Comparison of ENCODE assay signal across 20 cellular contexts in genomic region chr12:124805876-124806668, GRCh38. TPM values are rescaled to one million over a fixed set of nuclear protein-coding genes. Genes with fewer than 3 reads are reported as not detected.
DNase-seq lines count a peak whose midpoint lies in the region; ATAC-seq, FAIRE-seq and TF ChIP-seq lines count a peak whose summit lies in the region.
"Had no signal": no experiment of that assay in that cellular context is flagged by ENCODE, and none has a peak within 500 bp of the region (broad histone marks: within the 10 kb centered on the region; RNA-seq: fewer than 3 reads in every experiment).

No MANE protein-coding gene starts in this region.

- CTCF ChIA-PET in H1 (lab: Charles Lee; ENCODE audit: partially characterized antibody): interaction anchor here (1.0 to 1.2 kb wide), 3 partner anchors 19 to 34 kb away, joined by 3 to 4 read pairs (median 3); no protein-coding TSS in a partner anchor

- ATAC-seq in GM19467 (IDR thresholded peaks at IDR 0.05; ENCODE audit: unreplicated experiment): no peak
- ATAC-seq: GM12878 had no signal

- no peak overlapping the region for H2BK12ac ChIP-seq in H9 (ENCODE audit: insufficient read length, low read depth, low read length)
- no peak overlapping the region for H2BK12ac ChIP-seq in H1 (ENCODE audit: low read depth, low read length)
- no peak overlapping the region for H2BK12ac ChIP-seq in neuronal stem cell (ENCODE audit: low read length)

- H3K4ac ChIP-seq in H9 (ENCODE audit: low read depth, low read length) (no peak overlapping the region), H1 (replicated peaks; ENCODE audit: insufficient read length, low read depth, low read length) (no peak overlapping the region), neuronal stem cell (ENCODE audit: low read length) (no peak overlapping the region)

- no peak for TF ChIP-seq RAD21 in H1 (IDR thresholded peaks at IDR 0.05 in 1 of 2, conservative IDR thresholded peaks at IDR 0.05 in 1 of 2; ENCODE audit: low read depth in 2 of 2, low read length in 2 of 2)

- no peak overlapping the region for H2AK5ac ChIP-seq in H9 (ENCODE audit: insufficient read length, low read length)
- no peak overlapping the region for H2AK5ac ChIP-seq in H1 (ENCODE audit: low read depth, low read length)
- H2AK5ac ChIP-seq in neuronal stem cell (ENCODE audit: low read depth, low read length): no peak overlapping the region

- H3K9me3 ChIP-seq in H9 (ENCODE audit: control insufficient read depth, low read depth, low read length) (no peaks in the 10 kb centered on the region), adrenal gland (replicated peaks in 1 of 3) (no peaks in the 10 kb centered on the region), H1 (ENCODE audit: insufficient read depth in 2 of 2, low read depth in 1 of 2, low read length in 1 of 2) (no peaks in the 10 kb centered on the region), neuronal stem cell (replicated peaks in 1 of 2; ENCODE audit: control insufficient read depth in 2 of 2, insufficient read depth in 1 of 2, low read depth in 1 of 2, low read length in 2 of 2) (peaks cover 0 to 5% of the 10 kb centered on the region in 2 donors), smooth muscle cell (replicated peaks; ENCODE audit: low read depth) (no peaks in the 10 kb centered on the region)
- H3K9me3 ChIP-seq: HAP-1 had no signal

- H3K27me3 ChIP-seq in H9 (ENCODE audit: insufficient read depth, low read length) (no peaks in the 10 kb centered on the region), adrenal gland (no peaks in the 10 kb centered on the region), H1 (replicated peaks in 1 of 4; ENCODE audit: control insufficient read depth in 3 of 4, extremely low read depth in 1 of 4, insufficient read depth in 3 of 4, low read length in 3 of 4) (no peaks in the 10 kb centered on the region), neuronal stem cell (ENCODE audit: control insufficient read depth in 3 of 3, insufficient read depth in 3 of 3, low read depth in 1 of 3, low read length in 3 of 3) (no peaks in the 10 kb centered on the region), smooth muscle cell (ENCODE audit: low read depth) (no peaks in the 10 kb centered on the region)

- H3K9ac ChIP-seq in H9 (ENCODE audit: extremely low read depth, insufficient read length, low read length) (no peak overlapping the region), H1 (replicated peaks in 1 of 4; ENCODE audit: extremely low read depth in 1 of 4, low read depth in 3 of 4, low read length in 3 of 4) (no peak overlapping the region), neuronal stem cell (ENCODE audit: low read depth, low read length, poor library complexity) (peak overlapping the region; percentile 78), smooth muscle cell (ENCODE audit: low read depth) (no peak overlapping the region)

- FAIRE-seq in H1 (lab: Jason Lieb, UNC): no peak
- FAIRE-seq: GM12878 had no signal

- H3K4me2 ChIP-seq in H9 (ENCODE audit: insufficient read depth, insufficient read length, low read length) (no peak overlapping the region), H1 (ENCODE audit: insufficient read depth in 1 of 2, low read depth in 2 of 2, low read length in 2 of 2) (no peak overlapping the region), neuronal stem cell (ENCODE audit: insufficient read depth, low read length, poor library complexity, severe bottlenecking) (no peak overlapping the region), smooth muscle cell (no peak overlapping the region)

- H3K9me3 Mint-ChIP-seq in H9: no peaks in the 10 kb centered on the region
- H3K9me3 Mint-ChIP-seq: CD4-positive, CD25-positive, alpha-beta regulatory T cell; CD8-positive, alpha-beta memory T cell had no signal

- no peaks in the 10 kb centered on the region for H4K20me1 ChIP-seq in H9 (ENCODE audit: control insufficient read depth, insufficient read depth, insufficient read length)
- H4K20me1 ChIP-seq in H1 (replicated peaks in 1 of 2; ENCODE audit: control insufficient read depth in 1 of 2, insufficient read depth in 2 of 2, low read length in 2 of 2): peaks cover 0 to 6% of the 10 kb centered on the region in 2 experiments
- H4K20me1 ChIP-seq in smooth muscle cell (ENCODE audit: low read depth): no peaks in the 10 kb centered on the region

- no peaks in the 10 kb centered on the region for H3F3A ChIP-seq in smooth muscle cell (ENCODE audit: low read depth)

- H3K4me3 ChIP-seq in adrenal gland (no peak overlapping the region), H1 (ENCODE audit: extremely low read depth in 1 of 4, insufficient read depth in 2 of 4, low read depth in 3 of 4, low read length in 4 of 4) (no peak overlapping the region), neuronal stem cell (ENCODE audit: low read length in 2 of 2) (no peak overlapping the region), smooth muscle cell (no peak overlapping the region)
- H3K4me3 ChIP-seq: GM12878, HAP-1 had no signal

- POLR2A ChIA-PET in H1 (lab: Charles Lee; ENCODE audit: partially characterized antibody): interaction anchor here (0.9 kb wide), 1 partner anchor 112 kb away, joined by 4 read pairs; no protein-coding TSS in a partner anchor

- H3K23ac ChIP-seq in H9 (ENCODE audit: insufficient read length, low read depth, low read length) (no peak overlapping the region), H1 (ENCODE audit: insufficient read length) (no peak overlapping the region), neuronal stem cell (ENCODE audit: low read depth, low read length, poor library complexity) (no peak overlapping the region)

- peaks cover 14 to 35% (median 18%) of the 10 kb centered on the region in 3 experiments; a peak in 5 of 7 replicates for H3K36me3 Mint-ChIP-seq in H9 (ENCODE audit: insufficient read depth in 1 of 3, low read depth in 3 of 3)
- H3K36me3 Mint-ChIP-seq: CD4-positive, CD25-positive, alpha-beta regulatory T cell had no signal

- WGBS in H9 (ENCODE audit: extremely low coverage, insufficient read length, low lambda C conversion rate): no CpG with 5 or more reads among the region's 25 CpGs
- WGBS in adrenal gland, 4 donors: 77 to 87% (median 82%) methylated on average over 16 to 25 of the region's 25 CpGs
- WGBS in H1 (ENCODE audit: extremely low coverage in 1 of 2, insufficient coverage in 1 of 2, insufficient read length in 1 of 2, insufficient replicate concordance in 2 of 2, low coverage in 1 of 2, low lambda C conversion rate in 2 of 2, missing lambda C conversion rate in 1 of 2), 2 experiments: 92% methylated on average over 25 of the region's 25 CpGs; no CpG with 5 or more reads in 1 of the 2 experiments
- WGBS in neuronal stem cell (ENCODE audit: extremely low coverage in 2 of 2, insufficient read length in 2 of 2, insufficient replicate concordance in 1 of 2), 2 donors: no CpG with 5 or more reads among the region's 25 CpGs
- WGBS in smooth muscle cell (ENCODE audit: low lambda C conversion rate): 95% methylated on average over 23 of the region's 25 CpGs

- H3K4me1 Mint-ChIP-seq in H9: peaks cover 5 to 16% of the 10 kb centered on the region in 2 experiments
- H3K4me1 Mint-ChIP-seq: B cell; CD4-positive, CD25-positive, alpha-beta regulatory T cell; CD8-positive, alpha-beta memory T cell had no signal

- H2BK15ac ChIP-seq in H9 (ENCODE audit: low read depth, low read length) (no peak overlapping the region), H1 (ENCODE audit: low read length) (no peak overlapping the region), neuronal stem cell (ENCODE audit: low read length) (peak overlapping the region; percentile 70)

- no peak for TF ChIP-seq POLR2A in adrenal gland (IDR thresholded peaks at IDR 0.05)
- TF ChIP-seq POLR2A in H1 (IDR thresholded peaks at IDR 0.05; ENCODE audit: control extremely low read depth in 1 of 2, low read depth in 2 of 2, low read length in 2 of 2): no peak

- H3K4me1 ChIP-seq in H9 (ENCODE audit: insufficient read depth, low read length) (no peaks in the 10 kb centered on the region), adrenal gland (replicated peaks in 1 of 2) (peaks cover 26 to 43% of the 10 kb centered on the region in 2 donors), H1 (replicated peaks in 1 of 4; ENCODE audit: control insufficient read depth in 3 of 4, insufficient read depth in 4 of 4, low read length in 3 of 4) (no peaks in the 10 kb centered on the region; a peak in 1 of 7 replicates), neuronal stem cell (ENCODE audit: control insufficient read depth in 2 of 2, insufficient read depth in 1 of 2, low read depth in 1 of 2, low read length in 2 of 2) (peaks cover 0 to 9% of the 10 kb centered on the region in 2 donors), smooth muscle cell (ENCODE audit: low read depth) (no peaks in the 10 kb centered on the region)
- H3K4me1 ChIP-seq: HAP-1 had no signal

- no peak overlapping the region for H3K56ac ChIP-seq in H9 (ENCODE audit: insufficient read length, low read depth, low read length)
- H3K56ac ChIP-seq in H1 (replicated peaks; ENCODE audit: insufficient read length, low read depth, low read length): no peak overlapping the region

- no peaks in the 10 kb centered on the region for H3K23me2 ChIP-seq in H9 (ENCODE audit: insufficient read length, low read depth, low read length, poor library complexity, severe bottlenecking)
- H3K23me2 ChIP-seq in H1 (ENCODE audit: low read depth, low read length): no peaks in the 10 kb centered on the region; the same call in 1 of the 2 replicates

- H2BK20ac ChIP-seq in H9 (ENCODE audit: low read depth, low read length, poor library complexity, severe bottlenecking) (no peak overlapping the region), H1 (ENCODE audit: low read length) (no peak overlapping the region)

- peak overlapping the region in 2 of 3 experiments; percentile 74 to 96; a peak in 2 of 7 replicates for H3K27ac Mint-ChIP-seq in H9
- H3K27ac Mint-ChIP-seq: B cell; CD4-positive, CD25-positive, alpha-beta regulatory T cell had no signal

- H3K36me3 ChIP-seq in adrenal gland (replicated peaks in 1 of 2) (peaks cover 0 to 54% of the 10 kb centered on the region in 2 donors), H1 (ENCODE audit: control insufficient read depth in 2 of 4, insufficient read depth in 4 of 4, low read length in 3 of 4) (no peaks in the 10 kb centered on the region; a peak in 3 of 8 replicates), neuronal stem cell (replicated peaks in 1 of 2; ENCODE audit: control insufficient read depth in 2 of 2, insufficient read depth in 2 of 2, low read length in 2 of 2) (peaks cover 3 to 48% of the 10 kb centered on the region in 2 donors), smooth muscle cell (ENCODE audit: low read depth) (no peaks in the 10 kb centered on the region)

- H3K14ac ChIP-seq in H9 (ENCODE audit: insufficient read depth, low read length): no peak overlapping the region
- H3K14ac ChIP-seq in H1 (ENCODE audit: insufficient read length): no peak overlapping the region
- H3K14ac ChIP-seq in neuronal stem cell (ENCODE audit: low read length): no peak overlapping the region

- H3T11ph ChIP-seq in H9 (ENCODE audit: low read length): no peak overlapping the region

- H2BK5ac ChIP-seq in H9 (ENCODE audit: insufficient read length, low read length) (no peak overlapping the region), H1 (ENCODE audit: low read depth, low read length) (peak overlapping the region; percentile 30; the same call in 1 of the 2 replicates), neuronal stem cell (ENCODE audit: low read length) (no peak overlapping the region)

- H4K5ac ChIP-seq in H9 (ENCODE audit: insufficient read length, low read depth, low read length): no peak overlapping the region
- H4K5ac ChIP-seq in H1 (ENCODE audit: insufficient read length, low read depth, low read length): no peak overlapping the region

- H3K79me2 ChIP-seq in H9 (ENCODE audit: insufficient read depth, low read length) (no peaks in the 10 kb centered on the region), H1 (ENCODE audit: control insufficient read depth in 1 of 2, insufficient read depth in 2 of 2, low read length in 2 of 2) (no peaks in the 10 kb centered on the region), smooth muscle cell (ENCODE audit: low read depth) (no peaks in the 10 kb centered on the region)

- TF ChIP-seq CTCF in H9 (conservative IDR thresholded peaks at IDR 0.05) (no peak), adrenal gland (IDR thresholded peaks at IDR 0.05) (no peak), H1 (IDR thresholded peaks at IDR 0.05; ENCODE audit: control extremely low read depth in 1 of 3, insufficient read depth in 1 of 3, low read depth in 1 of 3, low read length in 3 of 3) (no peak), smooth muscle cell (IDR thresholded peaks at IDR 0.05; ENCODE audit: borderline replicate concordance, insufficient read depth, poor library complexity, severe bottlenecking) (no peak)

- intact Hi-C loops in adrenal gland (cut with DNase I): no loop called here

- H2BK120ac ChIP-seq in H9 (ENCODE audit: low read depth, low read length, poor library complexity, severe bottlenecking) (no peak overlapping the region), H1 (replicated peaks; ENCODE audit: low read depth, low read length) (no peak overlapping the region), neuronal stem cell (ENCODE audit: low read depth, low read length) (no peak overlapping the region)

- no peak overlapping the region for H2AFZ ChIP-seq in H9 (ENCODE audit: low read length)
- H2AFZ ChIP-seq in H1 (ENCODE audit: low read length): no peak overlapping the region
- H2AFZ ChIP-seq in neuronal stem cell (ENCODE audit: low read length): no peak overlapping the region
- H2AFZ ChIP-seq in smooth muscle cell (ENCODE audit: low read depth): no peak overlapping the region

- DNase-seq in H9 (no peak), adrenal gland (peak in 1 of 7 donors; percentile 79), H1 (ENCODE audit: low read depth in 1 of 2, low spot score in 2 of 2) (no peak), neuronal stem cell (ENCODE audit: low spot score) (no peak), NCI-H2081 (lab: John Stamatoyannopoulos, UW) (no peak), smooth muscle cell (lab: John Stamatoyannopoulos, UW; ENCODE audit: unreplicated experiment) (no peak), NOMO-1 treated with dmso at 0.1 percent for 144 hours (lab: John Stamatoyannopoulos, UW; ENCODE audit: unreplicated experiment) (no peak)
- DNase-seq: C1 segment of cervical spinal cord; CD4-positive, CD25-positive, alpha-beta regulatory T cell; CD8-positive, alpha-beta memory T cell; COR-L47; DMS 273 treated with DMSO at 0.1 percent for 48 hours; DMS53; DND-41; EL; GOT3 had no signal

- H4K91ac ChIP-seq in H9 (ENCODE audit: insufficient read length, low read depth, low read length): no peak overlapping the region
- no peak overlapping the region for H4K91ac ChIP-seq in H1 (replicated peaks; ENCODE audit: insufficient read length, low read length)
- no peak overlapping the region for H4K91ac ChIP-seq in neuronal stem cell (ENCODE audit: low read depth, low read length, poor library complexity)

- no peak overlapping the region for H3K18ac ChIP-seq in H9 (ENCODE audit: insufficient read length, low read depth, low read length)
- no peak overlapping the region for H3K18ac ChIP-seq in H1 (ENCODE audit: extremely low read depth, low read length)
- peak overlapping the region; percentile 71 for H3K18ac ChIP-seq in neuronal stem cell (ENCODE audit: low read length)

- H3K27me3 Mint-ChIP-seq in H9 (ENCODE audit: low read depth): no peaks in the 10 kb centered on the region
- H3K27me3 Mint-ChIP-seq: B cell; CD4-positive, CD25-positive, alpha-beta regulatory T cell; CD8-positive, alpha-beta memory T cell had no signal

- H3K27ac ChIP-seq in H9 (ENCODE audit: insufficient read length, low read depth, low read length): no peak overlapping the region
- H3K27ac ChIP-seq in adrenal gland: peak overlapping the region in 3 of 5 donors; percentile 67 to 92 (median 70)
- H3K27ac ChIP-seq in H1 (ENCODE audit: low read depth, low read length): no peak overlapping the region
- no peak overlapping the region for H3K27ac ChIP-seq in neuronal stem cell (replicated peaks; ENCODE audit: low read length)
- no peak overlapping the region for H3K27ac ChIP-seq in smooth muscle cell (ENCODE audit: low read depth)

- no peak overlapping the region for H3K4me3 Mint-ChIP-seq in H9
- H3K4me3 Mint-ChIP-seq: B cell; CD4-positive, CD25-positive, alpha-beta regulatory T cell; CD8-positive, alpha-beta memory T cell had no signal

- no peak overlapping the region for H4K8ac ChIP-seq in H9 (replicated peaks; ENCODE audit: insufficient read length, low read depth, low read length)
- peak overlapping the region; percentile 62; the same call in 1 of the 2 replicates for H4K8ac ChIP-seq in H1 (ENCODE audit: extremely low read depth, insufficient read depth, low read length)
- H4K8ac ChIP-seq in neuronal stem cell (ENCODE audit: low read depth, low read length): peak overlapping the region; percentile 48

- TF ChIP-seq EP300 in H1 (IDR thresholded peaks at IDR 0.05; ENCODE audit: borderline replicate concordance in 1 of 2, low read depth in 2 of 2, low read length in 2 of 2): no peak

- H3K79me1 ChIP-seq in H9 (ENCODE audit: insufficient read depth, low read depth, low read length, poor library complexity, severe bottlenecking): no peaks in the 10 kb centered on the region
- H3K79me1 ChIP-seq in H1 (ENCODE audit: low read depth, low read length): peaks cover 2% of the 10 kb centered on the region; the same call in 1 of the 2 replicates
- H3K79me1 ChIP-seq in neuronal stem cell (ENCODE audit: low read depth, low read length): no peaks in the 10 kb centered on the region

RNA-seq across cellular contexts. Expression of gene SCARB1, which starts 57.6 kb away (rescaled TPM):
- 31.3 and 31.7 TPM in 2 replicates for total RNA-seq in H9 (2021)
- 1,000 to 10,000 TPM in 5 of 8 donors, 100 to 1,000 TPM in 3; 646 to 8,580 (median 1,325) TPM for total RNA-seq in adrenal gland
- polyA plus RNA-seq in adrenal gland: 1,000 to 10,000 TPM in 2 of 3 donors, 100 to 1,000 TPM in 1; 213 to 5,784 (median 1,664) TPM
- total RNA-seq in H1 (2021; fragmentation: NEBNext Ultra II Directional; extraction: Animal tissue kit (Norgen Biotek cat#: 25700)): 57.1 and 58.0 TPM in 2 replicates
- polyA plus RNA-seq in H1 (2011; rRNA removed): 45.3 and 70.7 TPM in 2 replicates
- polyA plus RNA-seq in H1 (2011; cell fraction: cytosol; rRNA removed): 49.4 TPM
- polyA plus RNA-seq in H1 (2011; cell fraction: nucleus; rRNA removed): 108 TPM
- 52.4 to 76.7 TPM (median 66.8 TPM) in 4 replicates for polyA plus RNA-seq in H1 (2012, experiment 1 of 2)
- polyA plus RNA-seq in H1 (2012, experiment 2 of 2): 40.2 TPM
- 81.2 TPM for polyA plus RNA-seq in H1 (2013, experiment 1 of 2)
- polyA plus RNA-seq in H1 (2013, experiment 2 of 2): 90.5 TPM
- polyA minus RNA-seq in H1 (2011; rRNA and poly(A)+ RNA removed): 52.9 and 55.6 TPM in 2 replicates
- 28.3 TPM for polyA minus RNA-seq in H1 (2011; cell fraction: cytosol; rRNA and poly(A)+ RNA removed)
- 31.4 TPM for polyA minus RNA-seq in H1 (2011; cell fraction: nucleus; rRNA and poly(A)+ RNA removed)
- 15.5 TPM for polyA plus RNA-seq in neuronal stem cell (2013, experiment 1 of 2)
- 15.7 TPM for polyA plus RNA-seq in neuronal stem cell (2013, experiment 2 of 2)
- total RNA-seq in smooth muscle cell: 4.5 and 6.8 TPM in 2 replicates
- polyA plus RNA-seq in smooth muscle cell: 10.1 and 16.9 TPM in 2 replicates

Comparison
In these comparisons a context has a peak if more than half of its experiments do, and no peak if none do; other contexts are left out.
1. H3K27ac ChIP-seq: peak in adrenal gland (3 of 5); none in H9 (single experiment), H1 (single experiment), neuronal stem cell (single experiment) and smooth muscle cell (single experiment).
2. RNA of gene SCARB1, which starts 57.6 kb away (total RNA-seq): 646 to 8,580 TPM in adrenal gland; 57.1 to 58.0 TPM in H1, 31.3 to 31.7 TPM in H9 and 4.5 to 6.8 TPM in smooth muscle cell; every median in the first group is over 10 times any median in the second.